Comparison of ENCODE assay signal across 9 cellular contexts in the genomic region with DNA sequence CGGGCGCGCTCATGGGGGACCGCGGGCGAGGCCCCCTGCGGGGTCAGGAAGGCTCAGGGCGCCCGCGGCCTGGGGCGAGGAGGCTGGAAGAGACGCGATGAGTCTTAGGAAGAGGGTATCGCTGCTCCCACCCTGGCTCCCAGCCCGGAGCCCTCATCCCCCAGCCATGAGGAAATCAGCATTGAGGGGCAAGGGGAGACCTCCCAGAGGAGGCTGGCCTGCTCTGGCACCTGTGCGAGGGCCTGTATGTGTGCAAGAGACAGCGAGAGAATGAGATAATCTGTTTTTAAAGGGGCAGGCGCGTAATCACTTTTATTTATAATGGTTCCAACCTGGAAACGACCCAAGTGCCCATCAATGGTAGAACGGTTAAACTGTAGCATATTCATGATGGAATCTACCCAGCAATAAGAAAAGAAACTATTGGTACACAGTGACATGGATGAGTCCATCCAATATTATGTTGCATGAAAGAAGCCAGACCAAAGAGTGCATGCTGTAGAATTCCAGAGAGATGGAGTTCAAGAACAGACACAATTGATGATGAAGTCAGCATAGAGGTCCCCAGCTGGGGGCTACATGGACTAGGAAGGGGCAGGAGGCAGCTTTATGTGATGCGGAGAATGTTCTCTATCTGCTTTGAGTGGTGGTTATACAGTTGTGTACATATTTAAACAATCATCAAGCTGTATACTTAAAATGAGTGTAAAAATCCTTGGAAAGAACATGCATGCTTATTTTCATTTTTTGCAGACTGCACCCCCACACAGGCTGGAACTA. TPM values are rescaled to one million over a fixed set of nuclear protein-coding genes. Genes with fewer than 3 reads are reported as not detected.
A peak's percentile ranks its signal among the peaks of the same experiment; 100 is the strongest.
DNase-seq lines count a peak whose midpoint lies in the region; ATAC-seq and TF ChIP-seq lines count a peak whose summit lies in the region.
"Had no signal": no experiment of that assay in that cellular context is flagged by ENCODE, and none has a peak within 500 bp of the region (broad histone marks: within the 10 kb centered on the region; RNA-seq: fewer than 3 reads in every experiment).

No MANE protein-coding gene starts in this region.

- peak overlapping the region; percentile 55 for H3K4me3 Mint-ChIP-seq in central memory CD8-positive, alpha-beta T cell

- no peaks in the 10 kb centered on the region for H3K27me3 Mint-ChIP-seq in central memory CD8-positive, alpha-beta T cell

- ATAC-seq in central memory CD8-positive, alpha-beta T cell (replicated peaks; ENCODE audit: extremely low read depth, poor library complexity, severe bottlenecking), result peak; percentile 3

- peak overlapping the region; percentile 51 for H3K4me3 ChIP-seq in HUES64 (ENCODE audit: low read length)
- H3K4me3 ChIP-seq in parathyroid adenoma (ENCODE audit: low read depth, low read length), result peak overlapping the region; percentile 15

- peaks cover 29% of the 10 kb centered on the region for H3K4me1 Mint-ChIP-seq in central memory CD8-positive, alpha-beta T cell

- peaks cover 4% of the 10 kb centered on the region for H3K79me2 ChIP-seq in parathyroid adenoma

- 20% methylated on average over 21 of the region's 22 CpGs for WGBS in HUES64

- no peak overlapping the region for H3K27ac Mint-ChIP-seq in central memory CD8-positive, alpha-beta T cell (ENCODE audit: low read depth)

- H3K4me1 ChIP-seq in HUES64 (ENCODE audit: insufficient read depth, low read length) (no peaks in the 10 kb centered on the region), parathyroid adenoma (no peaks in the 10 kb centered on the region)

- H3K36me3 ChIP-seq in HUES64 (ENCODE audit: insufficient read depth, low read length), result no peaks in the 10 kb centered on the region
- H3K36me3 ChIP-seq in parathyroid adenoma (ENCODE audit: control insufficient read depth, insufficient read depth, low read length), result no peaks in the 10 kb centered on the region

- H3K9me3 Mint-ChIP-seq in central memory CD8-positive, alpha-beta T cell, result no peaks in the 10 kb centered on the region

- H3K27me3 ChIP-seq in HUES64 (ENCODE audit: insufficient read depth, low read length), result peaks cover 47% of the 10 kb centered on the region
- H3K27me3 ChIP-seq in parathyroid adenoma (ENCODE audit: control insufficient read depth, insufficient read depth, low read length), result no peaks in the 10 kb centered on the region

- no peak overlapping the region for H3K27ac ChIP-seq in HUES64 (ENCODE audit: low read depth, low read length)
- H3K27ac ChIP-seq in parathyroid adenoma, result peak overlapping the region; percentile 8

- H3K9me3 ChIP-seq in HUES64 (ENCODE audit: insufficient read depth, low read depth, low read length) (no peaks in the 10 kb centered on the region), parathyroid adenoma (ENCODE audit: control insufficient read depth, low read length) (no peaks in the 10 kb centered on the region)

- peak overlapping the region; percentile 54; the same call in 1 of the 2 replicates for H3K9ac ChIP-seq in HUES64 (ENCODE audit: low read depth, low read length)
- no peak overlapping the region for H3K9ac ChIP-seq in parathyroid adenoma

- peak overlapping the region; percentile 70 for H3K4me2 ChIP-seq in parathyroid adenoma (ENCODE audit: low read length)

- peaks cover 3% of the 10 kb centered on the region for H3K36me3 Mint-ChIP-seq in central memory CD8-positive, alpha-beta T cell (ENCODE audit: insufficient read depth)

- TF ChIP-seq CTCF in parathyroid adenoma (IDR thresholded peaks at IDR 0.05), result no peak

- peak overlapping the region; percentile 83 for H2AFZ ChIP-seq in parathyroid adenoma

- peak; percentile 35 for DNase-seq in DMS79 treated with DMSO at 0.1 percent for 48 hours (lab: John Stamatoyannopoulos, UW)
- DNase-seq in DMS79 (lab: John Stamatoyannopoulos, UW), result no peak
- DNase-seq in central memory CD8-positive, alpha-beta T cell (ENCODE audit: low spot score in 2 of 2), result no peak
- no peak for DNase-seq in NCI-H2171 treated with DMSO at 0.1 percent for 48 hours (lab: John Stamatoyannopoulos, UW)
- no peak for DNase-seq in NCI-H446 (lab: John Stamatoyannopoulos, UW)
- no peak for DNase-seq in effector CD4-positive, alpha-beta T cell
- DNase-seq: Right ventricle myocardium superior had no signal

RNA-seq across cellular contexts. Expression of gene FBXO41, which starts 14.4 kb away (rescaled TPM):
- 3.4 TPM for polyA plus RNA-seq in HUES64 (2013, experiment 1 of 2)
- polyA plus RNA-seq in HUES64 (2013, experiment 2 of 2), result 3.9 TPM

RNA-seq across cellular contexts. Expression of gene EGR4, which starts 23.5 kb away (rescaled TPM):
- polyA plus RNA-seq in HUES64 (2013, experiment 1 of 2), result not detected
- not detected for polyA plus RNA-seq in HUES64 (2013, experiment 2 of 2)

RNA-seq across cellular contexts. Expression of gene CCT7, which starts 35.8 kb away (rescaled TPM):
- polyA plus RNA-seq in HUES64 (2013, experiment 1 of 2), result 267 TPM
- polyA plus RNA-seq in HUES64 (2013, experiment 2 of 2), result 253 TPM

RNA-seq across cellular contexts. Expression of gene PRADC1, which starts 36.8 kb away (rescaled TPM):
- polyA plus RNA-seq in HUES64 (2013, experiment 1 of 2), result 8.6 TPM
- 8.6 TPM for polyA plus RNA-seq in HUES64 (2013, experiment 2 of 2)

RNA-seq across cellular contexts. Expression of gene SMYD5, which starts 55.8 kb away (rescaled TPM):
- 38.5 TPM for polyA plus RNA-seq in HUES64 (2013, experiment 1 of 2)
- polyA plus RNA-seq in HUES64 (2013, experiment 2 of 2), result 32.6 TPM
